1 cellular context compared by ENCODE assay signal in the genomic region with DNA sequence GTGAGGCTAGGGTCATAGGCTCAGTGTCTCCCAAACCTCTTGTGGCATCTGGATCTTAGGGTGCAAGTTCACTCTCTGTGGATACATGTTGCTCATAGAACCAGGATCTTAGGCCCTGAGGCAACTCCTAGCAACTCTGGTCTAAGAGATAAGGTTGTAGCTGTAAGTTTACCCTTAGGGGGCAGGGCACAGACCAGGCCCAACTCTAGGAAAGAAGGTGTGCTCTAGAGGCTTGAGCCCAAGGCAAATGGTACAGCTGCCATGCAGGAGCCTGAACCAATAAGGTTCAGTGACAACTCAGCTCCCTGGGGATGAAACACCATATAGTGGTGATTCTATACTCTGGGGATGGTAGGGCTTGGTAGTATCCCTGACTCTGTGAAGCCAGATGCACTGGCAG.
TF ChIP-seq lines count a peak whose summit lies in the region.

No MANE protein-coding gene starts in this region.

TF ChIP-seq in HepG2, 621 proteins besides CTCF, POLR2A, EP300 and RAD21:
- TF ChIP-seq PHF5A (CRISPR knock-in tag; IDR thresholded peaks at IDR 0.05; ENCODE audit: low read depth, unreplicated experiment): no peak
- no peak for TF ChIP-seq CREB1 (IDR thresholded peaks at IDR 0.05)
- no peak for TF ChIP-seq CREB1 (CRISPR knock-in tag; IDR thresholded peaks at IDR 0.05)
- TF ChIP-seq ZNF282 (IDR thresholded peaks at IDR 0.05; ENCODE audit: partially characterized antibody): no peak
- no peak for TF ChIP-seq ELF3 (CRISPR knock-in tag; IDR thresholded peaks at IDR 0.05)
- TF ChIP-seq, protein P1, sequence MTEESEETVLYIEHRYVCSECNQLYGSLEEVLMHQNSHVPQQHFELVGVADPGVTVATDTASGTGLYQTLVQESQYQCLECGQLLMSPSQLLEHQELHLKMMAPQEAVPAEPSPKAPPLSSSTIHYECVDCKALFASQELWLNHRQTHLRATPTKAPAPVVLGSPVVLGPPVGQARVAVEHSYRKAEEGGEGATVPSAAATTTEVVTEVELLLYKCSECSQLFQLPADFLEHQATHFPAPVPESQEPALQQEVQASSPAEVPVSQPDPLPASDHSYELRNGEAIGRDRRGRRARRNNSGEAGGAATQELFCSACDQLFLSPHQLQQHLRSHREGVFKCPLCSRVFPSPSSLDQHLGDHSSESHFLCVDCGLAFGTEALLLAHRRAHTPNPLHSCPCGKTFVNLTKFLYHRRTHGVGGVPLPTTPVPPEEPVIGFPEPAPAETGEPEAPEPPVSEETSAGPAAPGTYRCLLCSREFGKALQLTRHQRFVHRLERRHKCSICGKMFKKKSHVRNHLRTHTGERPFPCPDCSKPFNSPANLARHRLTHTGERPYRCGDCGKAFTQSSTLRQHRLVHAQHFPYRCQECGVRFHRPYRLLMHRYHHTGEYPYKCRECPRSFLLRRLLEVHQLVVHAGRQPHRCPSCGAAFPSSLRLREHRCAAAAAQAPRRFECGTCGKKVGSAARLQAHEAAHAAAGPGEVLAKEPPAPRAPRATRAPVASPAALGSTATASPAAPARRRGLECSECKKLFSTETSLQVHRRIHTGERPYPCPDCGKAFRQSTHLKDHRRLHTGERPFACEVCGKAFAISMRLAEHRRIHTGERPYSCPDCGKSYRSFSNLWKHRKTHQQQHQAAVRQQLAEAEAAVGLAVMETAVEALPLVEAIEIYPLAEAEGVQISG (CRISPR knock-in tag; IDR thresholded peaks at IDR 0.05): no peak
- no peak for TF ChIP-seq DPF2 (CRISPR knock-in tag; IDR thresholded peaks at IDR 0.05; ENCODE audit: borderline replicate concordance, low read depth)
- no peak for TF ChIP-seq ZNF260 (CRISPR knock-in tag; IDR thresholded peaks at IDR 0.05; ENCODE audit: borderline replicate concordance, low read depth)
- TF ChIP-seq, protein P2, sequence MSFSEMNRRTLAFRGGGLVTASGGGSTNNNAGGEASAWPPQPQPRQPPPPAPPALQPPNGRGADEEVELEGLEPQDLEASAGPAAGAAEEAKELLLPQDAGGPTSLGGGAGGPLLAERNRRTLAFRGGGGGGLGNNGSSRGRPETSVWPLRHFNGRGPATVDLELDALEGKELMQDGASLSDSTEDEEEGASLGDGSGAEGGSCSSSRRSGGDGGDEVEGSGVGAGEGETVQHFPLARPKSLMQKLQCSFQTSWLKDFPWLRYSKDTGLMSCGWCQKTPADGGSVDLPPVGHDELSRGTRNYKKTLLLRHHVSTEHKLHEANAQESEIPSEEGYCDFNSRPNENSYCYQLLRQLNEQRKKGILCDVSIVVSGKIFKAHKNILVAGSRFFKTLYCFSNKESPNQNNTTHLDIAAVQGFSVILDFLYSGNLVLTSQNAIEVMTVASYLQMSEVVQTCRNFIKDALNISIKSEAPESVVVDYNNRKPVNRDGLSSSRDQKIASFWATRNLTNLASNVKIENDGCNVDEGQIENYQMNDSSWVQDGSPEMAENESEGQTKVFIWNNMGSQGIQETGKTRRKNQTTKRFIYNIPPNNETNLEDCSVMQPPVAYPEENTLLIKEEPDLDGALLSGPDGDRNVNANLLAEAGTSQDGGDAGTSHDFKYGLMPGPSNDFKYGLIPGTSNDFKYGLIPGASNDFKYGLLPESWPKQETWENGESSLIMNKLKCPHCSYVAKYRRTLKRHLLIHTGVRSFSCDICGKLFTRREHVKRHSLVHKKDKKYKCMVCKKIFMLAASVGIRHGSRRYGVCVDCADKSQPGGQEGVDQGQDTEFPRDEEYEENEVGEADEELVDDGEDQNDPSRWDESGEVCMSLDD (CRISPR knock-in tag; IDR thresholded peaks at IDR 0.05; ENCODE audit: borderline replicate concordance): no peak
- TF ChIP-seq ZNF333 (CRISPR knock-in tag; IDR thresholded peaks at IDR 0.05; ENCODE audit: borderline replicate concordance): no peak
- TF ChIP-seq ZFP82 (CRISPR knock-in tag; IDR thresholded peaks at IDR 0.05; ENCODE audit: borderline replicate concordance): no peak
- TF ChIP-seq, protein P3, sequence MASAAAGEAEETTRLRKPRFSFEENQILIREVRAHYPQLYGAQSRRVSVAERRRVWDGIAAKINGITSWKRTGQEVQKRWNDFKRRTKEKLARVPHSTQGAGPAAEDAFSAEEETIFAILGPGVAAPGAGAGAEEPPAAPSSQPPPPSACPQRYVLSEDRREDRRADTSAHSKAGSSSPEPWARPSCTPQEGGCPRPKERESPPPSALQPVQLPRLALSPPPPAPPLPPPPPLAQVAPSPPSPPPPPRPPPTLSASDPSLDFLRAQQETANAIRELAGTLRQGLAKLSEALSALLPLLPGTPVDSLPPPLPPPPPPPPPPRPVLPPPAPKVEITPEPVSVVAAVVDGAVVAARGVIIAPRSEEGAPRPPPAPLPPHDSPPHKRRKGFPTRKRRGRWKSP (CRISPR knock-in tag; IDR thresholded peaks at IDR 0.05): no peak
- TF ChIP-seq NFKB2 (CRISPR knock-in tag; IDR thresholded peaks at IDR 0.05; ENCODE audit: borderline replicate concordance): no peak
- no peak for TF ChIP-seq GTF2F1 (IDR thresholded peaks at IDR 0.05; ENCODE audit: low read length)
- no peak for TF ChIP-seq CAMTA2 (CRISPR knock-in tag; IDR thresholded peaks at IDR 0.05; ENCODE audit: borderline replicate concordance)
- TF ChIP-seq KDM1A (CRISPR knock-in tag; IDR thresholded peaks at IDR 0.05): no peak
- TF ChIP-seq, protein P4, sequence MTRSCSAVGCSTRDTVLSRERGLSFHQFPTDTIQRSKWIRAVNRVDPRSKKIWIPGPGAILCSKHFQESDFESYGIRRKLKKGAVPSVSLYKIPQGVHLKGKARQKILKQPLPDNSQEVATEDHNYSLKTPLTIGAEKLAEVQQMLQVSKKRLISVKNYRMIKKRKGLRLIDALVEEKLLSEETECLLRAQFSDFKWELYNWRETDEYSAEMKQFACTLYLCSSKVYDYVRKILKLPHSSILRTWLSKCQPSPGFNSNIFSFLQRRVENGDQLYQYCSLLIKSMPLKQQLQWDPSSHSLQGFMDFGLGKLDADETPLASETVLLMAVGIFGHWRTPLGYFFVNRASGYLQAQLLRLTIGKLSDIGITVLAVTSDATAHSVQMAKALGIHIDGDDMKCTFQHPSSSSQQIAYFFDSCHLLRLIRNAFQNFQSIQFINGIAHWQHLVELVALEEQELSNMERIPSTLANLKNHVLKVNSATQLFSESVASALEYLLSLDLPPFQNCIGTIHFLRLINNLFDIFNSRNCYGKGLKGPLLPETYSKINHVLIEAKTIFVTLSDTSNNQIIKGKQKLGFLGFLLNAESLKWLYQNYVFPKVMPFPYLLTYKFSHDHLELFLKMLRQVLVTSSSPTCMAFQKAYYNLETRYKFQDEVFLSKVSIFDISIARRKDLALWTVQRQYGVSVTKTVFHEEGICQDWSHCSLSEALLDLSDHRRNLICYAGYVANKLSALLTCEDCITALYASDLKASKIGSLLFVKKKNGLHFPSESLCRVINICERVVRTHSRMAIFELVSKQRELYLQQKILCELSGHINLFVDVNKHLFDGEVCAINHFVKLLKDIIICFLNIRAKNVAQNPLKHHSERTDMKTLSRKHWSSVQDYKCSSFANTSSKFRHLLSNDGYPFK (CRISPR knock-in tag; IDR thresholded peaks at IDR 0.05; ENCODE audit: borderline replicate concordance): no peak
- no peak for TF ChIP-seq MTF2 (CRISPR knock-in tag; IDR thresholded peaks at IDR 0.05; ENCODE audit: borderline replicate concordance)
- no peak for TF ChIP-seq RAD51 (IDR thresholded peaks at IDR 0.05; ENCODE audit: borderline replicate concordance)
